ENCODE assay signal across 10 cellular contexts in genomic region chrX:80335062-80335830, GRCh38.
A peak's percentile ranks its signal among the peaks of the same experiment; 100 is the strongest.
DNase-seq lines count a peak whose midpoint lies in the region; ATAC-seq and TF ChIP-seq lines count a peak whose summit lies in the region.
"Had no signal": no experiment of that assay in that cellular context is flagged by ENCODE, and none has a peak within 500 bp of the region (broad histone marks: within the 10 kb centered on the region; RNA-seq: fewer than 3 reads in every experiment).

No MANE protein-coding gene starts in this region.

- DNase-seq in DMS79 (lab: John Stamatoyannopoulos, UW) = peak; percentile 33
- DNase-seq in NCI-H510A treated with DMSO at 0.1 percent for 48 hours (lab: John Stamatoyannopoulos, UW) = peak; percentile 12
- DNase-seq in fibroblast of pulmonary artery (ENCODE audit: low read depth) = peak; percentile 2
- peak; percentile 32 to 61 for DNase-seq in psoas muscle
- no peak for DNase-seq in SW480 (ENCODE audit: low spot score)
- DNase-seq in cerebellar nuclear complex (lab: John Stamatoyannopoulos, UW) = no peak
- no peak for DNase-seq in NCI-H1417 treated with DMSO at 0.1 percent for 48 hours (lab: John Stamatoyannopoulos, UW)
- DNase-seq: naive B cell had no signal

- no peak for TF ChIP-seq CTCF in fibroblast of pulmonary artery (IDR thresholded peaks at IDR 0.05; ENCODE audit: low read length, missing control alignments)
- no peak for TF ChIP-seq CTCF in psoas muscle (IDR thresholded peaks at IDR 0.05)

- ATAC-seq in psoas muscle = no peak
- no peak for ATAC-seq in HG02884 (IDR thresholded peaks at IDR 0.05; ENCODE audit: unreplicated experiment)

- no peaks in the 10 kb centered on the region for H3K36me3 ChIP-seq in psoas muscle (ENCODE audit: insufficient read depth in 1 of 2, low read depth in 1 of 2)

- H3K9me3 ChIP-seq in psoas muscle = no peaks in the 10 kb centered on the region

- no peak overlapping the region for H3K27ac ChIP-seq in psoas muscle
- H3K27ac ChIP-seq: VCaP had no signal

- no peaks in the 10 kb centered on the region for H3K27me3 ChIP-seq in psoas muscle (ENCODE audit: insufficient read depth in 3 of 3, low read length in 2 of 3)

- intact Hi-C loops in psoas muscle (cut with DNase I) = no loop called here

- 41 to 45% (median 45%) methylated on average over 26 to 38 of the region's 38 CpGs for WGBS in psoas muscle, 3 donors

- peak overlapping the region; percentile 32 for H3K4me3 ChIP-seq in fibroblast of pulmonary artery (replicated peaks; ENCODE audit: low read depth, low read length)
- peak overlapping the region; percentile 26 for H3K4me3 ChIP-seq in psoas muscle

- H3K4me1 ChIP-seq in psoas muscle = no peaks in the 10 kb centered on the region

Comparison
In these comparisons a context has a peak if more than half of its experiments do, and no peak if none do; other contexts are left out.
1. DNase-seq: peak in DMS79 (single experiment), NCI-H510A treated with DMSO at 0.1 percent for 48 hours (single experiment), fibroblast of pulmonary artery (single experiment) and psoas muscle (2 of 2); none in SW480 (single experiment), cerebellar nuclear complex (0 of 2) and NCI-H1417 treated with DMSO at 0.1 percent for 48 hours (single experiment).